In the genomic region with DNA sequence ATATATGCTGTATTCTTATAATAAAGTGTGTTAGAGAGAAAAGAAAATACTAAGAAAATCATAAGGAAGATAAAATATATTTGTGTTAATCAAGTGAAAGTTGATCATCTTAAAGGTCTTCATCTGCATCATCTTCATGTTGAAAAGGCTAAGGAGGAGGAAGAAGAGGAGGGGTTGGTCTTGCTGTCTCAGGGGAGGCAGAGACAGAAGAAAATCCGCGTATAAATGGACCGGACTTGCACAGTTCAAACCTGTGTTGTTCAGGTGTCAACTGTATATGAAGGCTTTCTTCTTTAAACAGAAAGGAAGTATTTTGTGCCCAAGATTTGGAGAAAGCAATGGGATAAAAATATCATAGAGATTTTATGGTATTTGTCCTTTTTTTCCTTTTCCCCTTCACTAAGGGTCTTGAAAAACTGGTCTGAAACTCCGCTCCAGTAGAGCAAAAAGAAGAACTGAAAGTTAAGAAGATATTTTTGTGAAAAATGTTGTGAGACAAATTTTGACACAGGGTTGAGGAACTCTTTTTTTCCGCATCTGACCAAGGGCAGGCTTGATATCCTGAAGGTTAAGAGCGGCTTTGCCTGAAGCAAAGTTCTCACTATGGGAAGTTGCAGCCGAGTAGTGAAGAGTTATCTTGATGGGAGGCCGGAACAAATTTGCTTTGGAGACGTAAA, we compare ENCODE assay signal across 15 cellular contexts.
DNase-seq lines count a peak whose midpoint lies in the region; ATAC-seq and TF ChIP-seq lines count a peak whose summit lies in the region.
"Had no signal": no experiment of that assay in that cellular context is flagged by ENCODE, and none has a peak within 500 bp of the region (broad histone marks: within the 10 kb centered on the region; RNA-seq: fewer than 3 reads in every experiment).

No MANE protein-coding gene starts in this region.

- no peaks in the 10 kb centered on the region for H3K27me3 ChIP-seq in OCI-LY1 (ENCODE audit: insufficient read depth, low read length)

- ATAC-seq in GM18519 (IDR thresholded peaks at IDR 0.05; ENCODE audit: low FRiP score, unreplicated experiment) = peak; percentile 62
- peak; percentile 44 for ATAC-seq in GM21447 (IDR thresholded peaks at IDR 0.05; ENCODE audit: unreplicated experiment)
- ATAC-seq in HG03103 (IDR thresholded peaks at IDR 0.05; ENCODE audit: low read depth, unreplicated experiment) = peak; percentile 63

- no peaks in the 10 kb centered on the region for H3K36me3 ChIP-seq in OCI-LY1 (ENCODE audit: insufficient read depth, low read length)

- no peak overlapping the region for H3K4me3 ChIP-seq in OCI-LY1 (ENCODE audit: low read depth, low read length, poor library complexity, severe bottlenecking)

- H3K27ac ChIP-seq in OCI-LY1 (ENCODE audit: low read depth, low read length, poor library complexity, severe bottlenecking) = peak overlapping the region; percentile 54
- H3K27ac ChIP-seq: epithelial cell of prostate had no signal

- H2AFZ ChIP-seq in OCI-LY1 (ENCODE audit: low read length) = 0 out of 2 replicates have a peak overlapping the region, but pooled peaks have one; percentile 29

- TF ChIP-seq CTCF in OCI-LY1 (IDR thresholded peaks at IDR 0.05; ENCODE audit: low read length) (no peak), GM13976 (IDR thresholded peaks at IDR 0.05; ENCODE audit: borderline replicate concordance, control extremely low read depth, extremely low read depth, insufficient read depth, missing control alignments) (no peak)

- H3K9me3 ChIP-seq in OCI-LY1 (ENCODE audit: low read length) = no peaks in the 10 kb centered on the region

- H3K79me2 ChIP-seq in OCI-LY1 (ENCODE audit: insufficient read depth, low read length) = no peaks in the 10 kb centered on the region

- peaks cover 25% of the 10 kb centered on the region for H3K4me1 ChIP-seq in OCI-LY1 (ENCODE audit: insufficient read depth, low read length, severe bottlenecking)

- peak overlapping the region; percentile 23; the same call in 1 of the 2 replicates for H3K4me2 ChIP-seq in OCI-LY1 (ENCODE audit: low read length)

- H4K20me1 ChIP-seq in OCI-LY1 (ENCODE audit: insufficient read depth, low read length) = no peaks in the 10 kb centered on the region

- DNase-seq in SW480 (ENCODE audit: low spot score) (no peak), GM13976 (ENCODE audit: low spot score) (no peak), NCI-H526 (lab: John Stamatoyannopoulos, UW) (no peak)
- no peak for DNase-seq in activated T-cell treated with anti-CD3 and anti-CD28 coated beads, Interleukin-2, amount 50 U/mL, for 48 hours
- DNase-seq: activated naive CD8-positive, alpha-beta T cell treated with anti-CD3 and anti-CD28 coated beads, Interleukin-2, amount 10 ng/mL, durations not matched to agents 7 days and 5 days; DND-41; NCI-H1048; NCI-H524 treated with DMSO at 0.1 percent for 48 hours; SHP77 treated with DMSO at 0.1 percent for 48 hours; stimulated activated CD4-positive, alpha-beta T cell treated with anti-CD3 and anti-CD28 coated beads, Interleukin-4, amount 100 ng/mL, for 4 hours had no signal

- in situ Hi-C loops in GM13976 (cut with MboI; ENCODE audit: low sequenced_read_pairs, unreplicated experiment) = no loop called here

- H3F3A ChIP-seq in OCI-LY1 (ENCODE audit: insufficient read depth, low read length) = no peaks in the 10 kb centered on the region

- H3K9me2 ChIP-seq in OCI-LY1 (ENCODE audit: low read depth, low read length) = no peaks in the 10 kb centered on the region

- no peak overlapping the region for H3K9ac ChIP-seq in OCI-LY1 (ENCODE audit: low read length)
